Comparison of ENCODE assay signal across 17 cellular contexts in the genomic region with DNA sequence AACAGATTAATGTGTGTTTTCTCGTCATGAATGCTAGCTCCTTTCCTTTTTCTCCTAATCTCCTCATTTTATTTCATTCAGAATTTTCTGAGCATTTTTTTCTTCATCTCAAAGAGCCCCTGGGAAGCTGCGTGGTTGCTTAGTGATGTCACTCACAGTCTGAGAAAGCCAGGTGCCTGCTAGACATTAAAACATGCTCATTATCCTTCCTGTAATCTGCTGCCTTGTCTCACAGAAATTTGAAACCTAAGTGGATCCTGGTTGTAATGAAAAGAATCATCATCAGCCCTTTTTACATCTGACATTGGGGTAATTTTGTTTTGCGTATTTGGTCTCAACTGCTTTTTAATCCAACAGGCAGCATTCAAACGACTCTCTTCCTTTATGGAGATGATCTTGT.
DNase-seq lines count a peak whose midpoint lies in the region; ATAC-seq and TF ChIP-seq lines count a peak whose summit lies in the region.
"Had no signal": no experiment of that assay in that cellular context is flagged by ENCODE, and none has a peak within 500 bp of the region (broad histone marks: within the 10 kb centered on the region; RNA-seq: fewer than 3 reads in every experiment).

No MANE protein-coding gene starts in this region.

- no peaks in the 10 kb centered on the region for H3K9me2 ChIP-seq in MM.1S (replicated peaks; ENCODE audit: insufficient read depth, low read length)

- WGBS in IMR-90 (ENCODE audit: extremely low coverage in 2 of 2, insufficient read length in 1 of 2), 2 experiments, result no CpG with 5 or more reads among the region's 4 CpGs
- WGBS in mammary epithelial cell (ENCODE audit: low coverage, missing lambda C conversion rate), result 78% methylated on average over 4 of the region's 4 CpGs

- peaks cover 6% of the 10 kb centered on the region; the same call in 1 of the 2 replicates for H3K36me3 ChIP-seq in IMR-90 (ENCODE audit: control insufficient read depth, insufficient read depth, low read length)
- no peaks in the 10 kb centered on the region for H3K36me3 ChIP-seq in neural progenitor cell
- H3K36me3 ChIP-seq in MM.1S (replicated peaks; ENCODE audit: insufficient read depth, low read length), result no peaks in the 10 kb centered on the region
- no peaks in the 10 kb centered on the region for H3K36me3 ChIP-seq in mammary epithelial cell (ENCODE audit: insufficient read depth, low read length)
- H3K36me3 ChIP-seq: gastrocnemius medialis, thoracic aorta had no signal

- peaks cover 2% of the 10 kb centered on the region for H3K9me3 Mint-ChIP-seq in neural progenitor cell
- H3K9me3 Mint-ChIP-seq: activated CD4-positive, alpha-beta T cell treated with anti-CD3 and anti-CD28 coated beads, Interleukin-2, amount 10 ng/mL, durations not matched to agents 24 days and 14 days; CD4-positive, alpha-beta memory T cell; natural killer cell had no signal

- in situ Hi-C loops in IMR-90 (cut with MboI; ENCODE audit: low sequenced_read_pairs) (no loop called here), mammary epithelial cell (cut with MboI; ENCODE audit: low sequenced_read_pairs in 2 of 2) (no loop called here)

- H3K56ac ChIP-seq in IMR-90 (ENCODE audit: extremely low read depth, insufficient read depth, low read length), result no peak overlapping the region

- H3K27me3 ChIP-seq in IMR-90 (ENCODE audit: control insufficient read depth, insufficient read depth, low read length), result no peaks in the 10 kb centered on the region
- no peaks in the 10 kb centered on the region for H3K27me3 ChIP-seq in neural progenitor cell
- no peaks in the 10 kb centered on the region for H3K27me3 ChIP-seq in MM.1S (replicated peaks; ENCODE audit: insufficient read depth, low read length)
- H3K27me3 ChIP-seq in mammary epithelial cell (ENCODE audit: insufficient read depth, low read length), result no peaks in the 10 kb centered on the region
- H3K27me3 ChIP-seq: gastrocnemius medialis had no signal

- peaks cover 9% of the 10 kb centered on the region for H3K36me3 Mint-ChIP-seq in neural progenitor cell
- H3K36me3 Mint-ChIP-seq: CD4-positive, alpha-beta memory T cell; natural killer cell had no signal

- H3K18ac ChIP-seq in IMR-90 (ENCODE audit: low read depth, low read length), result no peak overlapping the region

- no peak overlapping the region for H2AK9ac ChIP-seq in IMR-90 (replicated peaks; ENCODE audit: low read depth, low read length, poor library complexity)

- H3K4me1 Mint-ChIP-seq in neural progenitor cell, result peaks cover 10% of the 10 kb centered on the region
- H3K4me1 Mint-ChIP-seq: activated CD4-positive, alpha-beta T cell treated with anti-CD3 and anti-CD28 coated beads, Interleukin-2, amount 10 ng/mL, durations not matched to agents 24 days and 14 days; CD4-positive, alpha-beta memory T cell had no signal

- H3F3A ChIP-seq in neural progenitor cell (ENCODE audit: low read depth), result peaks cover 11% of the 10 kb centered on the region
- no peaks in the 10 kb centered on the region for H3F3A ChIP-seq in MM.1S (ENCODE audit: insufficient read depth, low read length)

- no peak overlapping the region for H3K4ac ChIP-seq in IMR-90 (ENCODE audit: low read depth, low read length)

- peaks cover 45 to 81% of the 10 kb centered on the region in 2 experiments for H3K79me1 ChIP-seq in IMR-90 (ENCODE audit: low read depth in 1 of 2, low read length in 2 of 2)

- H3K9me1 ChIP-seq in IMR-90 (ENCODE audit: insufficient read depth, low read length), result peaks cover 19% of the 10 kb centered on the region

- H4K20me1 ChIP-seq in IMR-90 (ENCODE audit: insufficient read depth, low read length), result peaks cover 22% of the 10 kb centered on the region
- H4K20me1 ChIP-seq in neural progenitor cell (ENCODE audit: low read depth), result no peaks in the 10 kb centered on the region
- no peaks in the 10 kb centered on the region for H4K20me1 ChIP-seq in MM.1S (ENCODE audit: insufficient read depth, low read length)
- H4K20me1 ChIP-seq in mammary epithelial cell (ENCODE audit: insufficient read depth, low read length), result no peaks in the 10 kb centered on the region

- H3K14ac ChIP-seq in IMR-90 (replicated peaks; ENCODE audit: low read depth, low read length), result no peak overlapping the region

- no peak overlapping the region for H2BK15ac ChIP-seq in IMR-90 (ENCODE audit: low read depth, low read length)

- H4K91ac ChIP-seq in IMR-90 (ENCODE audit: insufficient read depth, low read depth, low read length), result no peak overlapping the region

- no peak for TF ChIP-seq POLR2A in IMR-90 (IDR thresholded peaks at IDR 0.05; ENCODE audit: low read depth, low read length)

- no peak overlapping the region for H2AK5ac ChIP-seq in IMR-90 (ENCODE audit: low read depth, low read length)

- H3K4me3 Mint-ChIP-seq in neural progenitor cell, result no peak overlapping the region
- H3K4me3 Mint-ChIP-seq: activated CD4-positive, alpha-beta T cell treated with anti-CD3 and anti-CD28 coated beads, Interleukin-2, amount 10 ng/mL, durations not matched to agents 24 days and 14 days; CD4-positive, alpha-beta memory T cell; natural killer cell had no signal

- no peak for TF ChIP-seq RAD21 in IMR-90 (IDR thresholded peaks at IDR 0.05; ENCODE audit: low read length)

- H3K4me1 ChIP-seq in IMR-90 (ENCODE audit: control insufficient read depth, insufficient read depth, low read length), result peaks cover 6% of the 10 kb centered on the region; the same call in 1 of the 2 replicates
- peaks cover 23% of the 10 kb centered on the region for H3K4me1 ChIP-seq in neural progenitor cell
- no peaks in the 10 kb centered on the region for H3K4me1 ChIP-seq in MM.1S (ENCODE audit: low read length)
- H3K4me1 ChIP-seq in mammary epithelial cell (ENCODE audit: insufficient read depth, low read length), result no peaks in the 10 kb centered on the region
- H3K4me1 ChIP-seq: gastrocnemius medialis had no signal

- peaks cover 65% of the 10 kb centered on the region for H3K79me2 ChIP-seq in neural progenitor cell (ENCODE audit: low read depth)
- no peaks in the 10 kb centered on the region for H3K79me2 ChIP-seq in MM.1S (ENCODE audit: low read length)
- H3K79me2 ChIP-seq in mammary epithelial cell (ENCODE audit: insufficient read depth, low read length), result no peaks in the 10 kb centered on the region

- dilution Hi-C loops in IMR-90 (cut with HindIII; ENCODE audit: low sequenced_read_pairs, unreplicated experiment) (no loop called here), mammary epithelial cell (cut with HindIII; ENCODE audit: low sequenced_read_pairs) (loop anchor here (5.0 kb wide), 2 partner anchors 43 to 62 kb away; no protein-coding TSS in a partner anchor)

- intact Hi-C loops in IMR-90 (cut with micrococcal nuclease), result no loop called here
- intact Hi-C loops in mammary epithelial cell (cut with micrococcal nuclease), result no loop called here

- H4K8ac ChIP-seq in IMR-90 (ENCODE audit: low read depth in 2 of 2, low read length in 2 of 2), result no peak overlapping the region

- ATAC-seq in IMR-90 (ENCODE audit: low read depth) (no peak), GM19023 (IDR thresholded peaks at IDR 0.05; ENCODE audit: unreplicated experiment) (no peak)
- ATAC-seq: gastrocnemius medialis, natural killer cell had no signal

- no peak overlapping the region for H2BK5ac ChIP-seq in IMR-90 (ENCODE audit: low read depth, low read length, poor library complexity, severe bottlenecking)

- no peak overlapping the region for H2BK20ac ChIP-seq in IMR-90 (ENCODE audit: low read depth, low read length)

- no peak overlapping the region for H4K5ac ChIP-seq in IMR-90 (ENCODE audit: low read depth, low read length)

- H3K27me3 Mint-ChIP-seq in neural progenitor cell (ENCODE audit: insufficient read depth, low read depth), result peaks cover 2% of the 10 kb centered on the region
- H3K27me3 Mint-ChIP-seq: activated CD4-positive, alpha-beta T cell treated with anti-CD3 and anti-CD28 coated beads, Interleukin-2, amount 10 ng/mL, durations not matched to agents 24 days and 14 days had no signal

- no peak overlapping the region for H3K27ac Mint-ChIP-seq in neural progenitor cell
- H3K27ac Mint-ChIP-seq: activated CD4-positive, alpha-beta T cell treated with anti-CD3 and anti-CD28 coated beads, Interleukin-2, amount 10 ng/mL, durations not matched to agents 24 days and 14 days; CD4-positive, alpha-beta memory T cell; natural killer cell had no signal

- no peak overlapping the region for H3K4me3 ChIP-seq in IMR-90 (ENCODE audit: insufficient read depth, low read depth, low read length)
- no peak overlapping the region for H3K4me3 ChIP-seq in neural progenitor cell
- no peak overlapping the region for H3K4me3 ChIP-seq in MM.1S (ENCODE audit: low read length)
- no peak overlapping the region for H3K4me3 ChIP-seq in mammary epithelial cell (replicated peaks in 1 of 3; ENCODE audit: insufficient read depth in 1 of 3, low read depth in 2 of 3, low read length in 3 of 3)
- H3K4me3 ChIP-seq: gastrocnemius medialis, skin epidermis, thoracic aorta had no signal

- H3K23ac ChIP-seq in IMR-90 (ENCODE audit: low read depth, low read length), result no peak overlapping the region; the same call in 1 of the 2 replicates

- no peaks in the 10 kb centered on the region for H3K9me3 ChIP-seq in IMR-90 (ENCODE audit: control insufficient read depth, insufficient read depth, low read length)
- H3K9me3 ChIP-seq in neural progenitor cell (ENCODE audit: low read depth), result no peaks in the 10 kb centered on the region
- no peaks in the 10 kb centered on the region for H3K9me3 ChIP-seq in MM.1S (replicated peaks; ENCODE audit: insufficient read depth, low read length)
- H3K9me3 ChIP-seq in mammary epithelial cell (replicated peaks; ENCODE audit: insufficient read depth, low read length), result no peaks in the 10 kb centered on the region
- H3K9me3 ChIP-seq: gastrocnemius medialis, thoracic aorta had no signal

- CTCF ChIA-PET in IMR-90 (lab: Yijun Ruan, JAX) (no interaction called here), mammary epithelial cell (lab: Charles Lee; ENCODE audit: low non-redundant PET) (no interaction called here)

- H3K9ac ChIP-seq in IMR-90 (ENCODE audit: low read depth, low read length), result no peak overlapping the region
- H3K9ac ChIP-seq in neural progenitor cell, result no peak overlapping the region
- H3K9ac ChIP-seq in MM.1S (ENCODE audit: low read length), result no peak overlapping the region
- H3K9ac ChIP-seq in mammary epithelial cell (ENCODE audit: insufficient read depth, low read length), result no peak overlapping the region

- H3K4me2 ChIP-seq in IMR-90 (ENCODE audit: low read depth, low read length) (no peak overlapping the region), neural progenitor cell (peak overlapping the region; percentile 49), MM.1S (ENCODE audit: low read depth, low read length) (no peak overlapping the region), mammary epithelial cell (ENCODE audit: insufficient read depth, low read depth, low read length) (no peak overlapping the region)

- H2AFZ ChIP-seq in IMR-90 (replicated peaks; ENCODE audit: low read length, poor library complexity), result no peak overlapping the region
- H2AFZ ChIP-seq in neural progenitor cell (replicated peaks), result no peak overlapping the region
- H2AFZ ChIP-seq in MM.1S (ENCODE audit: low read length), result no peak overlapping the region
- H2AFZ ChIP-seq in mammary epithelial cell (ENCODE audit: low read depth, low read length), result no peak overlapping the region

- no peak overlapping the region for H2BK120ac ChIP-seq in IMR-90 (ENCODE audit: low read depth, low read length)

- H3K27ac ChIP-seq in IMR-90 (ENCODE audit: insufficient read depth, low read length) (no peak overlapping the region), neural progenitor cell (peak overlapping the region; percentile 31), MM.1S (ENCODE audit: low read length) (no peak overlapping the region), mammary epithelial cell (ENCODE audit: insufficient read depth, low read depth, low read length) (no peak overlapping the region)
- H3K27ac ChIP-seq: gastrocnemius medialis, skin epidermis, thoracic aorta had no signal

- POLR2A ChIA-PET in IMR-90 (lab: Charles Lee; ENCODE audit: unreplicated experiment), result no interaction called here

- no TSS peak for BruUV-seq in IMR-90 (replicated peaks; lab: Mats Ljungman, UMichigan)
- no TSS peak for BruUV-seq in mammary epithelial cell (replicated peaks; lab: Mats Ljungman, UMichigan)

- no peak for TF ChIP-seq CTCF in IMR-90 (conservative IDR thresholded peaks at IDR 0.05; ENCODE audit: low read depth, low read length)
- TF ChIP-seq CTCF in neural progenitor cell (IDR thresholded peaks at IDR 0.05), result no peak
- TF ChIP-seq CTCF in MM.1S (IDR thresholded peaks at IDR 0.05; ENCODE audit: low read length), result no peak
- no peak for TF ChIP-seq CTCF in mammary epithelial cell (conservative IDR thresholded peaks at IDR 0.05 in 1 of 2, IDR thresholded peaks at IDR 0.05 in 1 of 2; ENCODE audit: extremely low read depth in 1 of 2, insufficient read depth in 1 of 2, low read depth in 1 of 2, low read length in 2 of 2)

- DNase-seq in IMR-90 (peak; percentile 49), NCI-H2107 treated with DMSO at 0.1 percent for 48 hours (lab: John Stamatoyannopoulos, UW; ENCODE audit: unreplicated experiment) (peak; percentile 93), SK-N-DZ (ENCODE audit: low spot score) (peak; percentile 73), neural progenitor cell (ENCODE audit: low spot score) (no peak), CD1c-positive myeloid dendritic cell (ENCODE audit: extremely low spot score) (no peak), MM.1S (no peak), mammary epithelial cell (no peak)
- DNase-seq: activated CD4-positive, alpha-beta T cell treated with anti-CD3 and anti-CD28 coated beads, Interleukin-2, amount 10 ng/mL, durations not matched to agents 24 days and 14 days; activated effector memory CD4-positive, alpha-beta T cell treated with anti-CD3 and anti-CD28 coated beads, Interleukin-2, amount 50 U/mL, for 16 hours; CD4-positive, alpha-beta memory T cell; effector memory CD4-positive, alpha-beta T cell; gastrocnemius medialis; KBM-7; natural killer cell had no signal

Comparison
In these comparisons a context has a peak if more than half of its experiments do, and no peak if none do; other contexts are left out.
1. DNase-seq: peak in IMR-90 (single experiment), NCI-H2107 treated with DMSO at 0.1 percent for 48 hours (single experiment) and SK-N-DZ (single experiment); none in neural progenitor cell (single experiment), CD1c-positive myeloid dendritic cell (single experiment), MM.1S (single experiment) and mammary epithelial cell (single experiment).